Comparison of ENCODE assay signal across 17 cellular contexts in the genomic region with DNA sequence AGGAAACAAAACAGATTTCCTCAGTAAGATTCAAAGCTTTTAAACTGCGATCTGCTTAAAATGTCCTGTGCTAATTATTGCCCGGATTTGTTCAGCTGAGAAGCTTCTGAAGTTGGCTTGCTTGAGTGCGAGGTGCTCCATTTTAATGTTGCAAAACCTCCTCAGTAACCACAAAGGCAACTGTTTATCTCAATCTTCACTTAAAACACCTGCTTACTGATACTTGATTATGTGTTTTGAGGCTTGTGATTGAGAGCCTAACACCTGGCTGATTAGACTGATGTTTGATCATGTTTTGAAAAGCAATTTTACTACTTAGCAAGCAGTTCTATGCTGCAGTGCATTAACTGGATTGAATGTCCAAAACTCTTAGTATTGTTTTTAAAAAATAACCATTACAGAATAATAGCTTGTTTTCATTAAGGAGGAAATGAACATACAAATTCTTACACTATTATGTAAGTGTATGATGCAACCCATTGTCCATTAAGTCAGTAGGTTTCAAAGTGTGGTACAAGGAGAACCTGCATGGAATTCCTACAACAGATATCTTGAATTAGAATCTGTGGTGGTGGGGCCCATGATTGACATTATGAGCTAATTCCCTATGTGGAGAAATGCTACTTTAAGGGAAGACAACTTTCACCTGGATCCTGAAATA.
"Had no signal": no experiment of that assay in that cellular context is flagged by ENCODE, and none has a peak within 500 bp of the region (broad histone marks: within the 10 kb centered on the region; RNA-seq: fewer than 3 reads in every experiment).

No MANE protein-coding gene starts in this region.

- H3K4me3 ChIP-seq: adrenal gland, esophagus squamous epithelium, skin epidermis, transverse colon, vagina had no signal

- DNase-seq: activated CD4-positive, alpha-beta memory T cell treated with anti-CD3 and anti-CD28 coated beads, Interleukin-2, amount 10 ng/mL, durations not matched to agents 7 days and 5 days; activated CD4-positive, alpha-beta T cell treated with anti-CD3 and anti-CD28 coated beads for 36 hours; activated effector memory CD4-positive, alpha-beta T cell treated with Interleukin-2 at 50 U/mL for 16 hours; activated naive CD4-positive, alpha-beta T cell treated with anti-CD3 and anti-CD28 coated beads, Interleukin-2, amount 50 U/mL, for 16 hours; activated T-cell treated with anti-CD3 and anti-CD28 coated beads, Interleukin-2, amount 50 U/mL, for 24 hours; adrenal gland; esophagus squamous epithelium; foreskin melanocyte; mesenchymal stem cell; nucleus accumbens; right cardiac atrium; stimulated activated CD4-positive, alpha-beta T cell treated with anti-CD3 and anti-CD28 coated beads, Interleukin-4, amount 100 ng/mL, for 4 hours; stimulated activated CD8-positive, alpha-beta memory T cell treated with anti-CD3 and anti-CD28 coated beads, Interleukin-4, amount 100 ng/mL, for 48 hours; stimulated activated naive CD8-positive, alpha-beta T cell treated with anti-CD3 and anti-CD28 coated beads, Interleukin-15, Interleukin-2, amounts not matched to agents 100 U/mL and 50 U/mL, for 24 hours; transverse colon had no signal
